ENCODE assay signal across 1 cellular context in genomic region chr4:73832651-73833237, GRCh38.
TF ChIP-seq lines count a peak whose summit lies in the region.

No MANE protein-coding gene starts in this region.

TF ChIP-seq in K562, 482 proteins besides CTCF, POLR2A, EP300 and RAD21 (continued from another document and continues in another):
- peak; percentile 97 for TF ChIP-seq SMARCA4 (IDR thresholded peaks at IDR 0.05)
- 0 out of 2 replicates have a peak, but pooled peaks have one; percentile 54 for TF ChIP-seq DIDO1 (tag; IDR thresholded peaks at IDR 0.05; ENCODE audit: low read depth)
- peak; percentile 97 for TF ChIP-seq MAFG (tag; conservative IDR thresholded peaks at IDR 0.05)
- no peak for TF ChIP-seq COPS2 (conservative IDR thresholded peaks at IDR 0.05)
- peak; percentile 58 for TF ChIP-seq NFRKB (IDR thresholded peaks at IDR 0.05; ENCODE audit: low read depth)
- peak; percentile 17; the same call in 1 of the 2 replicates for TF ChIP-seq NFATC3 (IDR thresholded peaks at IDR 0.05)
- peak; percentile 74 for TF ChIP-seq NFIC (IDR thresholded peaks at IDR 0.05)
- no peak for TF ChIP-seq ILK (tag; IDR thresholded peaks at IDR 0.05; ENCODE audit: borderline replicate concordance, low read depth)
- no peak for TF ChIP-seq NCOA4 (IDR thresholded peaks at IDR 0.05; ENCODE audit: partially characterized antibody)
- peak; percentile 86 for TF ChIP-seq MTA2 (IDR thresholded peaks at IDR 0.05; ENCODE audit: low read depth)
- no peak for TF ChIP-seq ZBTB12 (CRISPR knock-in tag; IDR thresholded peaks at IDR 0.05)
- TF ChIP-seq ZNF589 (CRISPR knock-in tag; IDR thresholded peaks at IDR 0.05; ENCODE audit: low read depth): peak; percentile 40; the same call in 1 of the 2 replicates
- TF ChIP-seq MTA3 (IDR thresholded peaks at IDR 0.05; ENCODE audit: borderline replicate concordance): peak; percentile 40; the same call in 1 of the 2 replicates
- no peak for TF ChIP-seq SNRNP70 (optimal IDR thresholded peaks at IDR 0.05; ENCODE audit: low read depth, low read length)
- peak; percentile 88 for TF ChIP-seq STAT5A (IDR thresholded peaks at IDR 0.05; ENCODE audit: borderline replicate concordance, low read length)
- no peak for TF ChIP-seq SAFB2 (IDR thresholded peaks at IDR 0.05; ENCODE audit: borderline replicate concordance, low read depth, low read length, severe bottlenecking)
- peak; percentile 84 for TF ChIP-seq HDAC3 (IDR thresholded peaks at IDR 0.05; ENCODE audit: borderline replicate concordance, partially characterized antibody)
- no peak for TF ChIP-seq HNRNPLL (IDR thresholded peaks at IDR 0.05; ENCODE audit: low read depth, low read length, poor library complexity, severe bottlenecking)
- no peak for TF ChIP-seq SRSF3 (IDR thresholded peaks at IDR 0.05; ENCODE audit: insufficient read depth, low read length)
- TF ChIP-seq KDM4B (IDR thresholded peaks at IDR 0.05; ENCODE audit: borderline replicate concordance in 2 of 2, low read depth in 1 of 2): no peak
- no peak for TF ChIP-seq ZNF655 (CRISPR knock-in tag; IDR thresholded peaks at IDR 0.05)
- TF ChIP-seq HCFC1 (IDR thresholded peaks at IDR 0.05; ENCODE audit: low read depth, low read length): no peak
- TF ChIP-seq CTBP1 (IDR thresholded peaks at IDR 0.05; ENCODE audit: borderline replicate concordance): peak; percentile 87
- no peak for TF ChIP-seq ZNF518B (CRISPR knock-in tag; IDR thresholded peaks at IDR 0.05)
- TF ChIP-seq MYNN (IDR thresholded peaks at IDR 0.05): no peak
- TF ChIP-seq MYNN (CRISPR knock-in tag; IDR thresholded peaks at IDR 0.05): no peak
- TF ChIP-seq SUPT5H (IDR thresholded peaks at IDR 0.05): no peak
- TF ChIP-seq NEUROD1 (IDR thresholded peaks at IDR 0.05; ENCODE audit: borderline replicate concordance, low read depth, low read length, partially characterized antibody): peak; percentile 19
- TF ChIP-seq ZNF311 (CRISPR knock-in tag; IDR thresholded peaks at IDR 0.05): no peak
- no peak for TF ChIP-seq ZBTB5 (IDR thresholded peaks at IDR 0.05)
- TF ChIP-seq HDAC2 (IDR thresholded peaks at IDR 0.05): peak; percentile 95
- no peak for TF ChIP-seq SAFB (IDR thresholded peaks at IDR 0.05; ENCODE audit: borderline replicate concordance, low read depth, low read length)
- no peak for TF ChIP-seq ZNF695 (CRISPR knock-in tag; IDR thresholded peaks at IDR 0.05)
- peak; percentile 99 for TF ChIP-seq LCOR (CRISPR knock-in tag; IDR thresholded peaks at IDR 0.05)
- no peak for TF ChIP-seq ZNF57 (CRISPR knock-in tag; IDR thresholded peaks at IDR 0.05)
- peak in 1 of 2 experiments; percentile 77; a peak in 2 of 4 replicates for TF ChIP-seq ZNF318 (IDR thresholded peaks at IDR 0.05; ENCODE audit: borderline replicate concordance in 1 of 2, low read depth in 1 of 2)
- no peak for TF ChIP-seq CEBPG (CRISPR knock-in tag; IDR thresholded peaks at IDR 0.05)
- TF ChIP-seq CEBPG (tag; conservative IDR thresholded peaks at IDR 0.05 in 1 of 2, IDR thresholded peaks at IDR 0.05 in 1 of 2): no peak
- no peak for TF ChIP-seq SIN3B (IDR thresholded peaks at IDR 0.05; ENCODE audit: low read depth)
- peak in 1 of 2 experiments; percentile 57 for TF ChIP-seq NCOA2 (IDR thresholded peaks at IDR 0.05; ENCODE audit: partially characterized antibody in 2 of 2)
- no peak for TF ChIP-seq PBX2 (CRISPR knock-in tag; IDR thresholded peaks at IDR 0.05; ENCODE audit: low read depth)
- TF ChIP-seq PBX2 (tag; conservative IDR thresholded peaks at IDR 0.05; ENCODE audit: low read depth): peak; percentile 64
- no peak for TF ChIP-seq NELFE (IDR thresholded peaks at IDR 0.05; ENCODE audit: insufficient read depth, insufficient read length)
- TF ChIP-seq DDX20 (tag; IDR thresholded peaks at IDR 0.05; ENCODE audit: low read depth): no peak
- TF ChIP-seq ZNF174 (CRISPR knock-in tag; IDR thresholded peaks at IDR 0.05): no peak
- peak; percentile 30 for TF ChIP-seq RBBP5 (IDR thresholded peaks at IDR 0.05; ENCODE audit: borderline replicate concordance, insufficient read depth, low read length, poor library complexity, severe bottlenecking)
- no peak for TF ChIP-seq ETV6 (IDR thresholded peaks at IDR 0.05; ENCODE audit: borderline replicate concordance in 1 of 2, low read depth in 2 of 2, low read length in 1 of 2)
- no peak for TF ChIP-seq ETV6 (CRISPR knock-in tag; IDR thresholded peaks at IDR 0.05; ENCODE audit: borderline replicate concordance)
- no peak for TF ChIP-seq RBM17 (IDR thresholded peaks at IDR 0.05; ENCODE audit: borderline replicate concordance, low read depth, low read length)
